In the genomic region with DNA sequence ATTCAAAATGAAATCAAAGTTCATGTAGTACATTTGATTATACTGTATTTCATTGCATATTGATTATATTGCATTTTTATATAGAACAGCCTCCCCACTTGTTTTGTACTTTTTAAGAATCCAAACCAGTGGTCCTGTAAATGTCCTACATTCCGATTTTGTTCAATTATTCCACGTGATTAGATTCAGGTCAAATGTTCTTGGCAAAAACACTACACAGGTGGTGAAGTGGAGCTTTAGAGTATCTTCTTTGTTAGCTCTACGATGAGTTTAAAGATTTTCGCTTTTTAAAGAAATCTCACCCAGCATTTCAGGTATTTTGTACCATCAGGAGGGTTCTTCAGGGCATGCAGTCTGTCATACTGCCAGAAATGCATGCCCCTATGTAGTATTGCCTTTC, we compare ENCODE assay signal across 35 cellular contexts.
"Had no signal": no experiment of that assay in that cellular context is flagged by ENCODE, and none has a peak within 500 bp of the region (broad histone marks: within the 10 kb centered on the region; RNA-seq: fewer than 3 reads in every experiment).

No MANE protein-coding gene starts in this region.

- H3K27me3 ChIP-seq: MG63 had no signal

- H3K27ac ChIP-seq: KMS-11 had no signal

- DNase-seq: Karpas-422, Kasumi-1, KG1, MG63, MM.1S, MV-4-11, NCI-H1048, NCI-H1092, NCI-H1092 treated with DMSO at 0.1 percent for 48 hours, NCI-H1105, NCI-H1105 treated with DMSO at 0.1 percent for 48 hours, NCI-H1417, NCI-H1417 treated with DMSO at 0.1 percent for 48 hours, NCI-H1436, NCI-H1436 treated with DMSO at 0.1 percent for 48 hours, NCI-H146, NCI-H1694, NCI-H1694 treated with DMSO at 0.1 percent for 48 hours, NCI-H187, NCI-H187 treated with DMSO at 0.1 percent for 48 hours, NCI-H1930, NCI-H2029, NCI-H2029 treated with DMSO at 0.1 percent for 48 hours, NCI-H2081, NCI-H2081 treated with DMSO at 0.1 percent for 48 hours, NCI-H2107, NCI-H2171, NCI-H2171 treated with DMSO at 0.1 percent for 48 hours, NCI-H2227 treated with DMSO at 0.1 percent for 48 hours, NCI-H226, NCI-H345, NCI-H446, NCI-H446 treated with DMSO at 0.1 percent for 48 hours, NCI-H510A had no signal

- H3K4me2 ChIP-seq: KMS-11 had no signal

- H3K4me3 ChIP-seq: MG63 had no signal

- H3K9ac ChIP-seq: KMS-11 had no signal
